1 cellular context compared by ENCODE assay signal in the genomic region with DNA sequence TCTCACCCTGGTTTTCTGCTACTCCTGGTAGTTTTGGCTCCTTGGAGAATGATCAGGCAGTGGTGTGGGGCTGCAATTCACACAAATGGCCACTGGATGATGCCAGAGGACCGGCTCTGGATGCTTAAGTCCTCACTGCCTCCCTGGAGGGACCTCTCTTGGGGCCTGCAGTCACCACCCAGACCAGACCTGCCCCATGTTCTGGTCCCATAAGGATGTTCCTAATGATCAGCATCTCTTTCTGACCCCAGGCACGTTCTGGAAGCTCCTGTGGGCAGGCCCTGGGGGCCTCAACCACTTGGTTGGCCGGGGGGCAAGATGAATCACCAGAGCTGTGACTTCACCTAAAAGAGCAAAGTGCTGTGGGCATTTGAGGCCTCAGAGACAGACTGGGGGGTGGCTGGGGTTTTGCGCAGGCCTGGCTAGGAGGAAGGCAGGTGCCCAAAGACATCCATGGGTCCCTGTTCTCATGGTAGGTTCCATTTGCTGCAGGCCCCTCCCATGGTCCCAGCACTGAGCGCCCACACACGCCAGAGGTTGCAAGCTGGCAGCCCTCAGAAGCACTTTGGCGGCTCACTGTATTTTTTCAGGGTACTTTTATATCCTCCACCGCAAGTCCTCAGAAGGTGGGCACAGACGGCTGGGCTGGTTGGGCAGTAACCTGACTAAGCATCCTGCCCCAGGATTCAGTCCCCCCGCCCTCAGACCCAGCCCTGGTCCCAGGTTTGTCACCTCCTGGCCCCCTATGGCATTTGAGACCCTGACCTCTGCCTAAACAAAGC.
A peak's percentile ranks its signal among the peaks of the same experiment; 100 is the strongest.
TF ChIP-seq lines count a peak whose summit lies in the region.

No MANE protein-coding gene starts in this region.

TF ChIP-seq in HepG2, 621 proteins besides CTCF, POLR2A, EP300 and RAD21 (continued from another document and continues in another):
- TF ChIP-seq, protein P1, sequence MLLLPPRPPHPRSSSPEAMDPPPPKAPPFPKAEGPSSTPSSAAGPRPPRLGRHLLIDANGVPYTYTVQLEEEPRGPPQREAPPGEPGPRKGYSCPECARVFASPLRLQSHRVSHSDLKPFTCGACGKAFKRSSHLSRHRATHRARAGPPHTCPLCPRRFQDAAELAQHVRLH (CRISPR knock-in tag; IDR thresholded peaks at IDR 0.05; ENCODE audit: borderline replicate concordance, low read depth) = peak; percentile 63; the same call in 1 of the 2 replicates
- TF ChIP-seq, protein P2, sequence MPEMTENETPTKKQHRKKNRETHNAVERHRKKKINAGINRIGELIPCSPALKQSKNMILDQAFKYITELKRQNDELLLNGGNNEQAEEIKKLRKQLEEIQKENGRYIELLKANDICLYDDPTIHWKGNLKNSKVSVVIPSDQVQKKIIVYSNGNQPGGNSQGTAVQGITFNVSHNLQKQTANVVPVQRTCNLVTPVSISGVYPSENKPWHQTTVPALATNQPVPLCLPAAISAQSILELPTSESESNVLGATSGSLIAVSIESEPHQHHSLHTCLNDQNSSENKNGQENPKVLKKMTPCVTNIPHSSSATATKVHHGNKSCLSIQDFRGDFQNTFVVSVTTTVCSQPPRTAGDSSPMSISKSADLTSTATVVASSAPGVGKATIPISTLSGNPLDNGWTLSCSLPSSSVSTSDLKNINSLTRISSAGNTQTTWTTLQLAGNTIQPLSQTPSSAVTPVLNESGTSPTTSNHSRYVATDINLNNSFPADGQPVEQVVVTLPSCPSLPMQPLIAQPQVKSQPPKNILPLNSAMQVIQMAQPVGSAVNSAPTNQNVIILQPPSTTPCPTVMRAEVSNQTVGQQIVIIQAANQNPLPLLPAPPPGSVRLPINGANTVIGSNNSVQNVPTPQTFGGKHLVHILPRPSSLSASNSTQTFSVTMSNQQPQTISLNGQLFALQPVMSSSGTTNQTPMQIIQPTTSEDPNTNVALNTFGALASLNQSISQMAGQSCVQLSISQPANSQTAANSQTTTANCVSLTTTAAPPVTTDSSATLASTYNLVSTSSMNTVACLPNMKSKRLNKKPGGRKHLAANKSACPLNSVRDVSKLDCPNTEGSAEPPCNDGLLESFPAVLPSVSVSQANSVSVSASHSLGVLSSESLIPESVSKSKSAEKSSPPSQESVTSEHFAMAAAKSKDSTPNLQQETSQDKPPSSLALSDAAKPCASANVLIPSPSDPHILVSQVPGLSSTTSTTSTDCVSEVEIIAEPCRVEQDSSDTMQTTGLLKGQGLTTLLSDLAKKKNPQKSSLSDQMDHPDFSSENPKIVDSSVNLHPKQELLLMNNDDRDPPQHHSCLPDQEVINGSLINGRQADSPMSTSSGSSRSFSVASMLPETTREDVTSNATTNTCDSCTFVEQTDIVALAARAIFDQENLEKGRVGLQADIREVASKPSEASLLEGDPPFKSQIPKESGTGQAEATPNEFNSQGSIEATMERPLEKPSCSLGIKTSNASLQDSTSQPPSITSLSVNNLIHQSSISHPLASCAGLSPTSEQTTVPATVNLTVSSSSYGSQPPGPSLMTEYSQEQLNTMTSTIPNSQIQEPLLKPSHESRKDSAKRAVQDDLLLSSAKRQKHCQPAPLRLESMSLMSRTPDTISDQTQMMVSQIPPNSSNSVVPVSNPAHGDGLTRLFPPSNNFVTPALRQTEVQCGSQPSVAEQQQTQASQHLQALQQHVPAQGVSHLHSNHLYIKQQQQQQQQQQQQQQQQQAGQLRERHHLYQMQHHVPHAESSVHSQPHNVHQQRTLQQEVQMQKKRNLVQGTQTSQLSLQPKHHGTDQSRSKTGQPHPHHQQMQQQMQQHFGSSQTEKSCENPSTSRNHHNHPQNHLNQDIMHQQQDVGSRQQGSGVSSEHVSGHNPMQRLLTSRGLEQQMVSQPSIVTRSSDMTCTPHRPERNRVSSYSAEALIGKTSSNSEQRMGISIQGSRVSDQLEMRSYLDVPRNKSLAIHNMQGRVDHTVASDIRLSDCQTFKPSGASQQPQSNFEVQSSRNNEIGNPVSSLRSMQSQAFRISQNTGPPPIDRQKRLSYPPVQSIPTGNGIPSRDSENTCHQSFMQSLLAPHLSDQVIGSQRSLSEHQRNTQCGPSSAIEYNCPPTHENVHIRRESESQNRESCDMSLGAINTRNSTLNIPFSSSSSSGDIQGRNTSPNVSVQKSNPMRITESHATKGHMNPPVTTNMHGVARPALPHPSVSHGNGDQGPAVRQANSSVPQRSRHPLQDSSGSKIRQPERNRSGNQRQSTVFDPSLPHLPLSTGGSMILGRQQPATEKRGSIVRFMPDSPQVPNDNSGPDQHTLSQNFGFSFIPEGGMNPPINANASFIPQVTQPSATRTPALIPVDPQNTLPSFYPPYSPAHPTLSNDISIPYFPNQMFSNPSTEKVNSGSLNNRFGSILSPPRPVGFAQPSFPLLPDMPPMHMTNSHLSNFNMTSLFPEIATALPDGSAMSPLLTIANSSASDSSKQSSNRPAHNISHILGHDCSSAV (CRISPR knock-in tag; IDR thresholded peaks at IDR 0.05; ENCODE audit: borderline replicate concordance) = no peak
- no peak for TF ChIP-seq REST (IDR thresholded peaks at IDR 0.05; ENCODE audit: borderline replicate concordance in 1 of 2, low read depth in 1 of 2, low read length in 2 of 2)
- no peak for TF ChIP-seq SNAI1 (CRISPR knock-in tag; IDR thresholded peaks at IDR 0.05; ENCODE audit: borderline replicate concordance)
- TF ChIP-seq, protein P3, sequence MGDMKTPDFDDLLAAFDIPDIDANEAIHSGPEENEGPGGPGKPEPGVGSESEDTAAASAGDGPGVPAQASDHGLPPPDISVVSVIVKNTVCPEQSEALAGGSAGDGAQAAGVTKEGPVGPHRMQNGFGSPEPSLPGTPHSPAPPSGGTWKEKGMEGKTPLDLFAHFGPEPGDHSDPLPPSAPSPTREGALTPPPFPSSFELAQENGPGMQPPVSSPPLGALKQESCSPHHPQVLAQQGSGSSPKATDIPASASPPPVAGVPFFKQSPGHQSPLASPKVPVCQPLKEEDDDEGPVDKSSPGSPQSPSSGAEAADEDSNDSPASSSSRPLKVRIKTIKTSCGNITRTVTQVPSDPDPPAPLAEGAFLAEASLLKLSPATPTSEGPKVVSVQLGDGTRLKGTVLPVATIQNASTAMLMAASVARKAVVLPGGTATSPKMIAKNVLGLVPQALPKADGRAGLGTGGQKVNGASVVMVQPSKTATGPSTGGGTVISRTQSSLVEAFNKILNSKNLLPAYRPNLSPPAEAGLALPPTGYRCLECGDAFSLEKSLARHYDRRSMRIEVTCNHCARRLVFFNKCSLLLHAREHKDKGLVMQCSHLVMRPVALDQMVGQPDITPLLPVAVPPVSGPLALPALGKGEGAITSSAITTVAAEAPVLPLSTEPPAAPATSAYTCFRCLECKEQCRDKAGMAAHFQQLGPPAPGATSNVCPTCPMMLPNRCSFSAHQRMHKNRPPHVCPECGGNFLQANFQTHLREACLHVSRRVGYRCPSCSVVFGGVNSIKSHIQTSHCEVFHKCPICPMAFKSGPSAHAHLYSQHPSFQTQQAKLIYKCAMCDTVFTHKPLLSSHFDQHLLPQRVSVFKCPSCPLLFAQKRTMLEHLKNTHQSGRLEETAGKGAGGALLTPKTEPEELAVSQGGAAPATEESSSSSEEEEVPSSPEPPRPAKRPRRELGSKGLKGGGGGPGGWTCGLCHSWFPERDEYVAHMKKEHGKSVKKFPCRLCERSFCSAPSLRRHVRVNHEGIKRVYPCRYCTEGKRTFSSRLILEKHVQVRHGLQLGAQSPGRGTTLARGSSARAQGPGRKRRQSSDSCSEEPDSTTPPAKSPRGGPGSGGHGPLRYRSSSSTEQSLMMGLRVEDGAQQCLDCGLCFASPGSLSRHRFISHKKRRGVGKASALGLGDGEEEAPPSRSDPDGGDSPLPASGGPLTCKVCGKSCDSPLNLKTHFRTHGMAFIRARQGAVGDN (CRISPR knock-in tag; IDR thresholded peaks at IDR 0.05) = peak; percentile 37
- no peak for TF ChIP-seq ZNF614 (CRISPR knock-in tag; IDR thresholded peaks at IDR 0.05; ENCODE audit: borderline replicate concordance)
- no peak for TF ChIP-seq ZNF160 (CRISPR knock-in tag; IDR thresholded peaks at IDR 0.05)
- TF ChIP-seq, protein P4, sequence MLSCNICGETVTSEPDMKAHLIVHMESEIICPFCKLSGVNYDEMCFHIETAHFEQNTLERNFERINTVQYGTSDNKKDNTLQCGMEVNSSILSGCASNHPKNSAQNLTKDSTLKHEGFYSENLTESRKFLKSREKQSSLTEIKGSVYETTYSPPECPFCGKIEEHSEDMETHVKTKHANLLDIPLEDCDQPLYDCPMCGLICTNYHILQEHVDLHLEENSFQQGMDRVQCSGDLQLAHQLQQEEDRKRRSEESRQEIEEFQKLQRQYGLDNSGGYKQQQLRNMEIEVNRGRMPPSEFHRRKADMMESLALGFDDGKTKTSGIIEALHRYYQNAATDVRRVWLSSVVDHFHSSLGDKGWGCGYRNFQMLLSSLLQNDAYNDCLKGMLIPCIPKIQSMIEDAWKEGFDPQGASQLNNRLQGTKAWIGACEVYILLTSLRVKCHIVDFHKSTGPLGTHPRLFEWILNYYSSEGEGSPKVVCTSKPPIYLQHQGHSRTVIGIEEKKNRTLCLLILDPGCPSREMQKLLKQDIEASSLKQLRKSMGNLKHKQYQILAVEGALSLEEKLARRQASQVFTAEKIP (CRISPR knock-in tag; IDR thresholded peaks at IDR 0.05; ENCODE audit: borderline replicate concordance) = no peak
- TF ChIP-seq KLF16 (CRISPR knock-in tag; IDR thresholded peaks at IDR 0.05) = 0 out of 4 replicates have a peak, but pooled peaks of 1 of the 2 experiments have one; percentile 31
- no peak for TF ChIP-seq POLR2G (IDR thresholded peaks at IDR 0.05; ENCODE audit: low read depth, low read length)
- no peak for TF ChIP-seq CSRNP1 (CRISPR knock-in tag; IDR thresholded peaks at IDR 0.05)
- TF ChIP-seq CENPX (CRISPR knock-in tag; IDR thresholded peaks at IDR 0.05) = no peak
- no peak for TF ChIP-seq FOXC1 (CRISPR knock-in tag; IDR thresholded peaks at IDR 0.05; ENCODE audit: borderline replicate concordance)
- TF ChIP-seq HMG20B (CRISPR knock-in tag; conservative IDR thresholded peaks at IDR 0.05) = 0 out of 2 replicates have a peak, but pooled peaks have one; percentile 46
- no peak for TF ChIP-seq SIN3A (IDR thresholded peaks at IDR 0.05; ENCODE audit: borderline replicate concordance, low read depth, low read length)
- TF ChIP-seq, protein P5, sequence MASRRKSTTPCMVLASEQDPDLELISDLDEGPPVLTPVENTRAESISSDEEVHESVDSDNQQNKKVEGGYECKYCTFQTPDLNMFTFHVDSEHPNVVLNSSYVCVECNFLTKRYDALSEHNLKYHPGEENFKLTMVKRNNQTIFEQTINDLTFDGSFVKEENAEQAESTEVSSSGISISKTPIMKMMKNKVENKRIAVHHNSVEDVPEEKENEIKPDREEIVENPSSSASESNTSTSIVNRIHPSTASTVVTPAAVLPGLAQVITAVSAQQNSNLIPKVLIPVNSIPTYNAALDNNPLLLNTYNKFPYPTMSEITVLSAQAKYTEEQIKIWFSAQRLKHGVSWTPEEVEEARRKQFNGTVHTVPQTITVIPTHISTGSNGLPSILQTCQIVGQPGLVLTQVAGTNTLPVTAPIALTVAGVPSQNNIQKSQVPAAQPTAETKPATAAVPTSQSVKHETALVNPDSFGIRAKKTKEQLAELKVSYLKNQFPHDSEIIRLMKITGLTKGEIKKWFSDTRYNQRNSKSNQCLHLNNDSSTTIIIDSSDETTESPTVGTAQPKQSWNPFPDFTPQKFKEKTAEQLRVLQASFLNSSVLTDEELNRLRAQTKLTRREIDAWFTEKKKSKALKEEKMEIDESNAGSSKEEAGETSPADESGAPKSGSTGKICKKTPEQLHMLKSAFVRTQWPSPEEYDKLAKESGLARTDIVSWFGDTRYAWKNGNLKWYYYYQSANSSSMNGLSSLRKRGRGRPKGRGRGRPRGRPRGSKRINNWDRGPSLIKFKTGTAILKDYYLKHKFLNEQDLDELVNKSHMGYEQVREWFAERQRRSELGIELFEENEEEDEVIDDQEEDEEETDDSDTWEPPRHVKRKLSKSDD (CRISPR knock-in tag; IDR thresholded peaks at IDR 0.05; ENCODE audit: low read depth) = no peak
- 0 out of 2 replicates have a peak, but pooled peaks have one; percentile 35 for TF ChIP-seq MED1 (CRISPR knock-in tag; IDR thresholded peaks at IDR 0.05)
- TF ChIP-seq KLF6 (CRISPR knock-in tag; IDR thresholded peaks at IDR 0.05) = no peak
- peak; percentile 46; the same call in 1 of the 2 replicates for TF ChIP-seq KDM2A (CRISPR knock-in tag; IDR thresholded peaks at IDR 0.05; ENCODE audit: borderline replicate concordance, low read depth)
- TF ChIP-seq E2F2 (CRISPR knock-in tag; IDR thresholded peaks at IDR 0.05; ENCODE audit: borderline replicate concordance) = no peak
- 0 out of 2 replicates have a peak, but pooled peaks have one; percentile 25 for TF ChIP-seq ZFY (CRISPR knock-in tag; IDR thresholded peaks at IDR 0.05)
